9 cellular contexts compared by ENCODE assay signal in the genomic region with DNA sequence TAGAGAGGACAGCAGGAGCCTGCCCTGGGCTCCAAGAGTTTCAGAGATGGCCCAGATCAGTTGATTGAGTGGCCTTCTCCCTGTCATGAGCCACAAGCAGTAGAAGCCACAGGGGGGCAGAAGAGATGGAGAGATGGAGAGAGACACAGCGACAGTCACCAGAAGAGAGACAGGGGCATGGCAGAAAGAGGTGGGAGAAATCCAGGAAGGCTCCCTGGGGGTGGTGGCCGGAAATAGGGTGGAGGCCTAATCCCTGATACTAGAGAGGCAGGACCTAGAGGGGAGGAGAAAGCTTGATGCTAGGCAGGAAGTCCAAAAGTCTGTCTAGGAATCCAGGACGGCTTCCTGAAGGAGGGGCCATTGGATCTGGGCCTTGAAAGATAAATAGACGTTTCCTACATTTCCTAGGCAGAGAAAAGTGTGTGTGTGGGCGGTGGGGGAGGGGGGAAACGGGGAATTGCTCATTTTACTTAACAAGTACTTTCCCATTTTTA. TPM values are rescaled to one million over a fixed set of nuclear protein-coding genes. Genes with fewer than 3 reads are reported as not detected.
DNase-seq lines count a peak whose midpoint lies in the region; ATAC-seq and TF ChIP-seq lines count a peak whose summit lies in the region.
"Had no signal": no experiment of that assay in that cellular context is flagged by ENCODE, and none has a peak within 500 bp of the region (broad histone marks: within the 10 kb centered on the region; RNA-seq: fewer than 3 reads in every experiment).

No MANE protein-coding gene starts in this region.

- H3K27ac ChIP-seq in caudate nucleus (ENCODE audit: low read depth, low read length), result peak overlapping the region; percentile 50
- no peak overlapping the region for H3K27ac ChIP-seq in effector memory CD4-positive, alpha-beta T cell (ENCODE audit: insufficient read depth, low read length, poor library complexity, severe bottlenecking)

- ATAC-seq in Right ventricle myocardium inferior, result peak; percentile 21
- peak; percentile 42; the same call in 2 of the 3 replicates for ATAC-seq in SK-N-SH treated with all-trans-retinoic acid at 6 μM for 48 hours
- ATAC-seq in GM18502 (IDR thresholded peaks at IDR 0.05; ENCODE audit: poor library complexity, unreplicated experiment), result no peak

- H3K9me3 ChIP-seq in mucosa of stomach (ENCODE audit: control insufficient read depth, low read length), result no peaks in the 10 kb centered on the region
- H3K9me3 ChIP-seq in effector memory CD4-positive, alpha-beta T cell (ENCODE audit: control insufficient read depth, low read length), result no peaks in the 10 kb centered on the region

- H3K4me1 ChIP-seq in mucosa of stomach (ENCODE audit: control insufficient read depth, insufficient read depth, low read length), result peaks cover 31% of the 10 kb centered on the region
- peaks cover 23% of the 10 kb centered on the region for H3K4me1 ChIP-seq in effector memory CD4-positive, alpha-beta T cell (ENCODE audit: control insufficient read depth, insufficient read depth, low read length, poor library complexity, severe bottlenecking)

- peaks cover 10% of the 10 kb centered on the region for H3K36me3 ChIP-seq in mucosa of stomach (ENCODE audit: control insufficient read depth, insufficient read depth, low read length)
- no peaks in the 10 kb centered on the region for H3K36me3 ChIP-seq in effector memory CD4-positive, alpha-beta T cell (ENCODE audit: control insufficient read depth, insufficient read depth, low read length)

- H3K27me3 ChIP-seq in mucosa of stomach (ENCODE audit: control insufficient read depth, insufficient read depth, low read length), result no peaks in the 10 kb centered on the region
- no peaks in the 10 kb centered on the region for H3K27me3 ChIP-seq in effector memory CD4-positive, alpha-beta T cell (replicated peaks; ENCODE audit: control insufficient read depth, insufficient read depth, low read length, poor library complexity, severe bottlenecking)
- H3K27me3 ChIP-seq: dorsolateral prefrontal cortex had no signal

- no peak for DNase-seq in Right ventricle myocardium inferior (ENCODE audit: missing footprints)
- DNase-seq in cardiac septum (ENCODE audit: low spot score), result no peak
- no peak for DNase-seq in caudate nucleus (lab: John Stamatoyannopoulos, UW)
- no peak for DNase-seq in occipital lobe (lab: John Stamatoyannopoulos, UW)
- DNase-seq in effector memory CD4-positive, alpha-beta T cell, result no peak

- H3K9ac ChIP-seq in mucosa of stomach (ENCODE audit: low read length), result peak overlapping the region; percentile 97

- peak overlapping the region; percentile 89 for H3K4me3 ChIP-seq in mucosa of stomach (ENCODE audit: low read length)
- H3K4me3 ChIP-seq in effector memory CD4-positive, alpha-beta T cell (ENCODE audit: insufficient read depth, low read depth, low read length, poor library complexity, severe bottlenecking), result no peak overlapping the region

- intact Hi-C loops in Right ventricle myocardium inferior (cut with DNase I), result no loop called here
- intact Hi-C loops in cardiac septum (cut with DNase I), result no loop called here

TF ChIP-seq in SK-N-SH treated with all-trans-retinoic acid at 6 μM for 48 hours, 23 proteins besides CTCF, POLR2A, EP300 and RAD21:
- TF ChIP-seq ZNF565 (CRISPR knock-in tag; conservative IDR thresholded peaks at IDR 0.05; ENCODE audit: low read depth) (no peak), ESRRG (CRISPR knock-in tag; IDR thresholded peaks at IDR 0.05) (no peak), CREB5 (CRISPR knock-in tag; IDR thresholded peaks at IDR 0.05; ENCODE audit: low read depth) (no peak), ZFP30 (CRISPR knock-in tag; IDR thresholded peaks at IDR 0.05) (no peak), PPARA (CRISPR knock-in tag; IDR thresholded peaks at IDR 0.05; ENCODE audit: borderline replicate concordance) (no peak), ARNTL (CRISPR knock-in tag; IDR thresholded peaks at IDR 0.05; ENCODE audit: borderline replicate concordance, low read depth) (no peak)
- TF ChIP-seq, protein P1, sequence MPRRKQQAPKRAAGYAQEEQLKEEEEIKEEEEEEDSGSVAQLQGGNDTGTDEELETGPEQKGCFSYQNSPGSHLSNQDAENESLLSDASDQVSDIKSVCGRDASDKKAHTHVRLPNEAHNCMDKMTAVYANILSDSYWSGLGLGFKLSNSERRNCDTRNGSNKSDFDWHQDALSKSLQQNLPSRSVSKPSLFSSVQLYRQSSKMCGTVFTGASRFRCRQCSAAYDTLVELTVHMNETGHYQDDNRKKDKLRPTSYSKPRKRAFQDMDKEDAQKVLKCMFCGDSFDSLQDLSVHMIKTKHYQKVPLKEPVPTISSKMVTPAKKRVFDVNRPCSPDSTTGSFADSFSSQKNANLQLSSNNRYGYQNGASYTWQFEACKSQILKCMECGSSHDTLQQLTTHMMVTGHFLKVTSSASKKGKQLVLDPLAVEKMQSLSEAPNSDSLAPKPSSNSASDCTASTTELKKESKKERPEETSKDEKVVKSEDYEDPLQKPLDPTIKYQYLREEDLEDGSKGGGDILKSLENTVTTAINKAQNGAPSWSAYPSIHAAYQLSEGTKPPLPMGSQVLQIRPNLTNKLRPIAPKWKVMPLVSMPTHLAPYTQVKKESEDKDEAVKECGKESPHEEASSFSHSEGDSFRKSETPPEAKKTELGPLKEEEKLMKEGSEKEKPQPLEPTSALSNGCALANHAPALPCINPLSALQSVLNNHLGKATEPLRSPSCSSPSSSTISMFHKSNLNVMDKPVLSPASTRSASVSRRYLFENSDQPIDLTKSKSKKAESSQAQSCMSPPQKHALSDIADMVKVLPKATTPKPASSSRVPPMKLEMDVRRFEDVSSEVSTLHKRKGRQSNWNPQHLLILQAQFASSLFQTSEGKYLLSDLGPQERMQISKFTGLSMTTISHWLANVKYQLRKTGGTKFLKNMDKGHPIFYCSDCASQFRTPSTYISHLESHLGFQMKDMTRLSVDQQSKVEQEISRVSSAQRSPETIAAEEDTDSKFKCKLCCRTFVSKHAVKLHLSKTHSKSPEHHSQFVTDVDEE (CRISPR knock-in tag; IDR thresholded peaks at IDR 0.05), result no peak
TF ChIP-seq in SK-N-SH treated with all-trans-retinoic acid at 6 μM for 48 hours: peak in this region for 0.

RNA-seq across cellular contexts. Expression of gene TPM4, which starts 9.6 kb away (rescaled TPM):
- total RNA-seq in Right ventricle myocardium inferior (106 TPM), cardiac septum (95.4 TPM), occipital lobe (94.8 TPM)

RNA-seq across cellular contexts. Expression of gene RAB8A, which starts 45.0 kb away (rescaled TPM):
- total RNA-seq in Right ventricle myocardium inferior (25.6 TPM), cardiac septum (17.8 TPM), occipital lobe (33.7 TPM)
